Comparison of ENCODE assay signal across 2 cellular contexts in the genomic region with DNA sequence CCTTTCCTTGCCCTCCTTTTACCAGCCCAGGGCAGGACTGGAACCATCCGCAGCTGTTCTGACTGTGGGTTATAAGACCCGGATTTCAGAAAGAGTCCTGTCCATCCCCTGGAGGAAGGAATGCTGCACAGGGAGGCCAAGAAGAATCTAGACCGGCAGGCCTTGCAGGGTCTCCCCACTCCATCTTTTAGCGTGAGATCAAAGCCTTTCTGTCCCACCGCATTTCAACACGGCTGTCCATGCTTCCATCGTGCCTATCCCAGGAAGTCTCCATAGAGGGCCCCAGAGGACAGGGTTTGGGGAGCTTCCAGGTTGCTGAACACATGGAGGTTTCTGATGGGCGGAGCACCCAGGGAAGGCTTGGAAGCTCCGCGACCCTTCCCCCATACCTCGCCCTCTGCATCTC.
TF ChIP-seq lines count a peak whose summit lies in the region.

No MANE protein-coding gene starts in this region.

TF ChIP-seq in A549, 52 proteins besides CTCF, POLR2A, EP300 and RAD21 (continued from another document):
- TF ChIP-seq ESRRA (IDR thresholded peaks at IDR 0.05; ENCODE audit: borderline replicate concordance, low read length), result no peak

TF ChIP-seq in GM12878, 131 proteins besides CTCF, POLR2A, EP300 and RAD21 (continued from another document):
- TF ChIP-seq PKNOX1 (IDR thresholded peaks at IDR 0.05), result no peak
